In genomic region chr7:150955519-150956394, GRCh38 we compare ENCODE assay signal across 11 cellular contexts. TPM values are rescaled to one million over a fixed set of nuclear protein-coding genes. Genes with fewer than 3 reads are reported as not detected.
DNase-seq lines count a peak whose midpoint lies in the region; ATAC-seq and TF ChIP-seq lines count a peak whose summit lies in the region.
"Had no signal": no experiment of that assay in that cellular context is flagged by ENCODE, and none has a peak within 500 bp of the region (broad histone marks: within the 10 kb centered on the region; RNA-seq: fewer than 3 reads in every experiment).

No MANE protein-coding gene starts in this region.

- DNase-seq in GM03348 (ENCODE audit: low spot score) (peak; percentile 60), OCI-M2 (lab: John Stamatoyannopoulos, UW; ENCODE audit: unreplicated experiment) (peak; percentile 87), heart left ventricle (peak; percentile 58 to 86 (median 78)), psoas muscle (no peak), NCI-H748 treated with DMSO at 0.1 percent for 48 hours (lab: John Stamatoyannopoulos, UW) (no peak)
- no peak for DNase-seq in activated naive CD4-positive, alpha-beta T cell treated with anti-CD3 and anti-CD28 coated beads, Interleukin-2, amount 50 U/mL, for 72 hours (ENCODE audit: low spot score in 2 of 2)
- no peak for DNase-seq in activated CD4-positive, alpha-beta T cell treated with anti-CD3 and anti-CD28 coated beads for 4 hours
- DNase-seq: NCI-H1048 had no signal

- H3K9me3 ChIP-seq in heart left ventricle (no peaks in the 10 kb centered on the region), psoas muscle (no peaks in the 10 kb centered on the region)

- H3K27ac ChIP-seq in heart left ventricle (peak overlapping the region in 11 of 12 donors; percentile 58 to 92 (median 80)), psoas muscle (no peak overlapping the region)
- H3K27ac ChIP-seq: parathyroid adenoma had no signal

- TF ChIP-seq POLR2A in heart left ventricle (IDR thresholded peaks at IDR 0.05) = no peak

- intact Hi-C loops in heart left ventricle (cut with DNase I) = loop anchor here in 5 of 10 donors (1.0 to 10.0 kb wide), 3 partner anchors 51 to 53 kb away; no protein-coding TSS in a partner anchor
- intact Hi-C loops in psoas muscle (cut with DNase I) = no loop called here

- H3K4me1 ChIP-seq in heart left ventricle (peaks cover 0 to 79% (median 23%) of the 10 kb centered on the region in 12 donors), psoas muscle (no peaks in the 10 kb centered on the region)
- H3K4me1 ChIP-seq: parathyroid adenoma had no signal

- H3K36me3 ChIP-seq in heart left ventricle (peaks cover 0 to 9% (median 0%) of the 10 kb centered on the region in 9 donors), psoas muscle (ENCODE audit: insufficient read depth in 1 of 2, low read depth in 1 of 2) (no peaks in the 10 kb centered on the region)

- peak; percentile 12 to 62 (median 56) for ATAC-seq in heart left ventricle
- peak; percentile 53 to 78 (median 70) for ATAC-seq in psoas muscle
- ATAC-seq in HG02852 (IDR thresholded peaks at IDR 0.05; ENCODE audit: unreplicated experiment) = no peak
- no peak for ATAC-seq in activated naive CD4-positive, alpha-beta T cell treated with anti-CD3 and anti-CD28 coated beads, Interleukin-2, amount 50 U/mL, for 72 hours

- WGBS in heart left ventricle, 4 donors = 16 to 43% (median 29%) methylated on average over 9 to 38 of the region's 38 CpGs
- WGBS in psoas muscle, 3 donors = 11 to 19% (median 17%) methylated on average over 26 to 38 of the region's 38 CpGs

- peaks cover 0 to 46% (median 5%) of the 10 kb centered on the region in 9 donors for H3K27me3 ChIP-seq in heart left ventricle
- H3K27me3 ChIP-seq in psoas muscle (ENCODE audit: insufficient read depth in 3 of 3, low read length in 2 of 3) = peaks cover 0 to 18% (median 0%) of the 10 kb centered on the region in 3 donors

- no peaks in the 10 kb centered on the region for H3K9me3 Mint-ChIP-seq in activated naive CD4-positive, alpha-beta T cell treated with anti-CD3 and anti-CD28 coated beads, Interleukin-2, amount 50 U/mL, for 72 hours

- TF ChIP-seq CTCF in heart left ventricle (IDR thresholded peaks at IDR 0.05) (no peak), psoas muscle (IDR thresholded peaks at IDR 0.05) (no peak)

- H3K36me3 Mint-ChIP-seq in activated naive CD4-positive, alpha-beta T cell treated with anti-CD3 and anti-CD28 coated beads, Interleukin-2, amount 50 U/mL, for 72 hours = peaks cover 0 to 10% of the 10 kb centered on the region in 2 donors

- H3K27ac Mint-ChIP-seq in activated naive CD4-positive, alpha-beta T cell treated with anti-CD3 and anti-CD28 coated beads, Interleukin-2, amount 50 U/mL, for 72 hours = no peak overlapping the region

- peak overlapping the region in 3 of 12 donors; percentile 1 to 17 (median 7) for H3K4me3 ChIP-seq in heart left ventricle
- peak overlapping the region; percentile 53 for H3K4me3 ChIP-seq in psoas muscle

RNA-seq across cellular contexts. Expression of gene KCNH2, which starts 22.4 kb away (rescaled TPM):
- total RNA-seq in heart left ventricle = 100 to 1,000 TPM in 5 of 9 donors, 10 to 100 TPM in 4; 58.1 to 185 (median 104) TPM
- polyA plus RNA-seq in heart left ventricle = 100 to 1,000 TPM in 1 of 2 donors, 10 to 100 TPM in 1; 59.8 to 154 TPM
- under 1 TPM; 0.21 to 0.39 (median 0.22) TPM for total RNA-seq in psoas muscle
- under 1 TPM; 0.18 to 0.48 (median 0.20) TPM for polyA plus RNA-seq in psoas muscle
- total RNA-seq in activated naive CD4-positive, alpha-beta T cell treated with anti-CD3 and anti-CD28 coated beads, Interleukin-2, amount 50 U/mL, for 72 hours = under 1 TPM; 0.41 to 0.72 TPM
- total RNA-seq: glomerular endothelial cell had no signal

RNA-seq across cellular contexts. Expression of gene NOS3, which starts 35.1 kb away (rescaled TPM):
- total RNA-seq in heart left ventricle (10 to 100 TPM in 7 of 9 donors, 1 to 10 TPM in 2; 9.4 to 49.4 (median 17.3) TPM), psoas muscle (10 to 100 TPM in 1 of 4 donors, 1 to 10 TPM in 3; 5.8 to 13.2 (median 6.3) TPM)
- polyA plus RNA-seq in heart left ventricle (10 to 100 TPM in 1 of 2 donors, 1 to 10 TPM in 1; 8.9 to 20.5 TPM), psoas muscle (1 to 10 TPM; 1.4 to 5.7 (median 5.0) TPM)
- 10 to 100 TPM in 1 of 2 donors, 1 to 10 TPM in 1; 1.8 to 12.7 TPM for total RNA-seq in activated naive CD4-positive, alpha-beta T cell treated with anti-CD3 and anti-CD28 coated beads, Interleukin-2, amount 50 U/mL, for 72 hours

Comparison
In these comparisons a context has a peak if more than half of its experiments do, and no peak if none do; other contexts are left out.
1. DNase-seq: peak in GM03348 (single experiment), OCI-M2 (single experiment) and heart left ventricle (5 of 5); none in psoas muscle (0 of 2), activated naive CD4-positive, alpha-beta T cell treated with anti-CD3 and anti-CD28 coated beads, Interleukin-2, amount 50 U/mL, for 72 hours (0 of 2), NCI-H748 treated with DMSO at 0.1 percent for 48 hours (single experiment) and activated CD4-positive, alpha-beta T cell treated with anti-CD3 and anti-CD28 coated beads for 4 hours (0 of 2).
2. ATAC-seq: peak in heart left ventricle (4 of 4) and psoas muscle (4 of 4); none in HG02852 (single experiment) and activated naive CD4-positive, alpha-beta T cell treated with anti-CD3 and anti-CD28 coated beads, Interleukin-2, amount 50 U/mL, for 72 hours (0 of 2).
3. RNA of gene KCNH2, which starts 22.4 kb away (total RNA-seq): 58.1 to 185 TPM in heart left ventricle; 0.41 to 0.72 TPM in activated naive CD4-positive, alpha-beta T cell treated with anti-CD3 and anti-CD28 coated beads, Interleukin-2, amount 50 U/mL, for 72 hours and 0.21 to 0.39 TPM in psoas muscle; every median in the first group is over 10 times any median in the second.